In genomic region chr1:230798187-230798484, GRCh38 we compare ENCODE assay signal across 1 cellular context.
TF ChIP-seq lines count a peak whose summit lies in the region.

No MANE protein-coding gene starts in this region.

TF ChIP-seq in HCT116, 20 proteins besides CTCF, POLR2A, EP300 and RAD21 (continued from another document):
- no peak for TF ChIP-seq MAX (IDR thresholded peaks at IDR 0.05)
- TF ChIP-seq CBX3 (IDR thresholded peaks at IDR 0.05; ENCODE audit: low read depth) = no peak
- TF ChIP-seq ZNF274 (IDR thresholded peaks at IDR 0.05; ENCODE audit: low read depth, low read length) = no peak
- TF ChIP-seq YY1 (IDR thresholded peaks at IDR 0.05; ENCODE audit: extremely low read depth, insufficient replicate concordance, low read depth, low read length) = no peak
- no peak for TF ChIP-seq TCF7L2 (IDR thresholded peaks at IDR 0.05; ENCODE audit: borderline replicate concordance, extremely low read depth, insufficient read depth, insufficient read length)
- no peak for TF ChIP-seq CEBPB (IDR thresholded peaks at IDR 0.05; ENCODE audit: low read depth)
